Comparison of ENCODE assay signal across 8 cellular contexts in the genomic region with DNA sequence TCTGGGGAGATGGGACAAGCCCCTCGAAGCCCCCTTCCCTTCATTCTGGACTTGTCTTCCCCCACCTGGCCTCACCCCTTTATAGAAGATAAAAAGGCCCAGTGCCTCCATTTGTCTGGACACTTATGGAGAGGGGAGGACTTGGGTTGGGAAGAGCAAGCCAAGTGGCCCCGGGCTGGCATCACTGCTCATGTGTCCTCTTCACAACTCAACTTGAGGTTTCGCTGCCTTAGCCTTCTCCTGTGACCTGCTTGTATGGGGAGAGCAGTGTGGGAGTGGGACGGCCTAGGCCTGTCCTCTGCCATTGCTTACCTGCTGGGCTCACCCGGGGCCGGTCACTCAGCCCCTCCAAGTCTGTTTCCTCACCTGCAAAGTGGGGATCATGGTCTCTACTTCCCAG. TPM values are rescaled to one million over a fixed set of nuclear protein-coding genes. Genes with fewer than 3 reads are reported as not detected.
DNase-seq lines count a peak whose midpoint lies in the region; ATAC-seq and TF ChIP-seq lines count a peak whose summit lies in the region.

No MANE protein-coding gene starts in this region.

- intact Hi-C loops in esophagus muscularis mucosa (cut with DNase I), result no loop called here

- no peak for DNase-seq in T-helper 1 cell
- DNase-seq in RWPE2 (ENCODE audit: low spot score), result no peak
- DNase-seq in esophagus muscularis mucosa (ENCODE audit: extremely low spot score), result no peak
- no peak for DNase-seq in smooth muscle cell (lab: John Stamatoyannopoulos, UW; ENCODE audit: unreplicated experiment)
- no peak for DNase-seq in cerebellar nuclear complex (lab: John Stamatoyannopoulos, UW)
- DNase-seq in NCI-H748 (lab: John Stamatoyannopoulos, UW; ENCODE audit: unreplicated experiment), result no peak

- TF ChIP-seq POLR2A in esophagus muscularis mucosa (IDR thresholded peaks at IDR 0.05; ENCODE audit: low read depth), result no peak

- peak overlapping the region; percentile 67 for H3K4me3 Mint-ChIP-seq in T-helper 1 cell treated with Interleukin-12 subunit alpha and Interleukin-12 subunit beta and Interleukin-4 antibody, amounts not matched to agents 30 μg/mL and 1 μg/mL, for 36 hours

- no peak for TF ChIP-seq EP300 in esophagus muscularis mucosa (IDR thresholded peaks at IDR 0.05)

- peak overlapping the region; percentile 52 for H3K27ac Mint-ChIP-seq in T-helper 1 cell treated with Interleukin-12 subunit alpha and Interleukin-12 subunit beta and Interleukin-4 antibody, amounts not matched to agents 30 μg/mL and 1 μg/mL, for 36 hours

- H3K27me3 ChIP-seq in RWPE2 (ENCODE audit: insufficient read depth, poor library complexity, severe bottlenecking), result no peaks in the 10 kb centered on the region
- H3K27me3 ChIP-seq in esophagus muscularis mucosa, result peaks cover 10 to 47% (median 27%) of the 10 kb centered on the region in 4 donors
- peaks cover 24% of the 10 kb centered on the region for H3K27me3 ChIP-seq in smooth muscle cell (ENCODE audit: low read depth)

- H3K4me2 ChIP-seq in smooth muscle cell, result peak overlapping the region; percentile 98

- H3F3A ChIP-seq in smooth muscle cell (ENCODE audit: low read depth), result no peaks in the 10 kb centered on the region

- H3K9me3 ChIP-seq in RWPE2 (ENCODE audit: severe bottlenecking) (no peaks in the 10 kb centered on the region), esophagus muscularis mucosa (no peaks in the 10 kb centered on the region), smooth muscle cell (replicated peaks; ENCODE audit: low read depth) (no peaks in the 10 kb centered on the region)

- peaks cover 19% of the 10 kb centered on the region for H3K4me1 Mint-ChIP-seq in T-helper 1 cell treated with Interleukin-12 subunit alpha and Interleukin-12 subunit beta and Interleukin-4 antibody, amounts not matched to agents 30 μg/mL and 1 μg/mL, for 36 hours (ENCODE audit: low read depth)

- no peak for ATAC-seq in RWPE2 (ENCODE audit: low read depth)
- no peak for ATAC-seq in GM21737 (IDR thresholded peaks at IDR 0.05; ENCODE audit: unreplicated experiment)

- H3K27me3 Mint-ChIP-seq in T-helper 1 cell treated with Interleukin-12 subunit alpha and Interleukin-12 subunit beta and Interleukin-4 antibody, amounts not matched to agents 30 μg/mL and 1 μg/mL, for 36 hours (ENCODE audit: low read depth), result peaks cover 20% of the 10 kb centered on the region

- H3K4me1 ChIP-seq in RWPE2 (ENCODE audit: insufficient read depth, poor library complexity, severe bottlenecking) (no peaks in the 10 kb centered on the region), esophagus muscularis mucosa (peaks cover 29 to 48% (median 43%) of the 10 kb centered on the region in 4 donors), smooth muscle cell (ENCODE audit: low read depth) (no peaks in the 10 kb centered on the region)

- H2AFZ ChIP-seq in smooth muscle cell (ENCODE audit: low read depth), result no peak overlapping the region

- H3K27ac ChIP-seq in RWPE2 (ENCODE audit: poor library complexity, severe bottlenecking) (peak overlapping the region; percentile 78), esophagus muscularis mucosa (replicated peaks in 1 of 4) (peak overlapping the region in 1 of 4 donors; percentile 38), smooth muscle cell (ENCODE audit: low read depth) (no peak overlapping the region)

- H3K4me3 ChIP-seq in RWPE2 (ENCODE audit: severe bottlenecking), result peak overlapping the region; percentile 70
- peak overlapping the region; percentile 72 to 85 (median 78) for H3K4me3 ChIP-seq in esophagus muscularis mucosa
- peak overlapping the region; percentile 63 for H3K4me3 ChIP-seq in smooth muscle cell

- H4K20me1 ChIP-seq in smooth muscle cell (ENCODE audit: low read depth), result peaks cover 11% of the 10 kb centered on the region

- TF ChIP-seq CTCF in RWPE2 (IDR thresholded peaks at IDR 0.05; ENCODE audit: poor library complexity, severe bottlenecking) (no peak), esophagus muscularis mucosa (IDR thresholded peaks at IDR 0.05) (no peak), smooth muscle cell (IDR thresholded peaks at IDR 0.05; ENCODE audit: borderline replicate concordance, insufficient read depth, poor library complexity, severe bottlenecking) (no peak)

- no peak overlapping the region for H3K9ac ChIP-seq in smooth muscle cell (ENCODE audit: low read depth)

- peaks cover 4% of the 10 kb centered on the region for H3K36me3 Mint-ChIP-seq in T-helper 1 cell treated with Interleukin-12 subunit alpha and Interleukin-12 subunit beta and Interleukin-4 antibody, amounts not matched to agents 30 μg/mL and 1 μg/mL, for 36 hours (ENCODE audit: low read depth)

- H3K36me3 ChIP-seq in RWPE2 (ENCODE audit: low read depth) (peaks cover 40% of the 10 kb centered on the region), esophagus muscularis mucosa (no peaks in the 10 kb centered on the region), smooth muscle cell (ENCODE audit: low read depth) (no peaks in the 10 kb centered on the region)

- WGBS in esophagus muscularis mucosa, result 85% methylated on average over 3 of the region's 6 CpGs
- 88% methylated on average over 6 of the region's 6 CpGs for WGBS in smooth muscle cell (ENCODE audit: low lambda C conversion rate)

- no peaks in the 10 kb centered on the region for H3K79me2 ChIP-seq in smooth muscle cell (ENCODE audit: low read depth)

- H3K9me3 Mint-ChIP-seq in T-helper 1 cell treated with Interleukin-12 subunit alpha and Interleukin-12 subunit beta and Interleukin-4 antibody, amounts not matched to agents 30 μg/mL and 1 μg/mL, for 36 hours, result no peaks in the 10 kb centered on the region

RNA-seq across cellular contexts. Expression of a gene that starts 1.4 kb away (rescaled TPM):
- total RNA-seq in esophagus muscularis mucosa (1 to 10 TPM; 2.2 to 7.5 (median 4.7) TPM), smooth muscle cell (4.6 and 4.8 TPM in 2 replicates)
- polyA plus RNA-seq in smooth muscle cell, result 7.9 and 9.3 TPM in 2 replicates

RNA-seq across cellular contexts. Expression of a gene that starts 6.5 kb away (rescaled TPM):
- total RNA-seq in esophagus muscularis mucosa (under 1 TPM in 1 of 4 donors, not detected in 3; 0.13 TPM), smooth muscle cell (0.27 and 1.3 TPM in 2 replicates)
- 2.0 TPM in 2 replicates for polyA plus RNA-seq in smooth muscle cell

RNA-seq across cellular contexts. Expression of a gene that starts 9.7 kb away (rescaled TPM):
- 1 to 10 TPM in 1 of 4 donors, under 1 TPM in 1, not detected in 2; 0.57 to 2.5 TPM for total RNA-seq in esophagus muscularis mucosa
- 10.4 and 13.8 TPM in 2 replicates for total RNA-seq in smooth muscle cell
- 28.9 and 32.6 TPM in 2 replicates for polyA plus RNA-seq in smooth muscle cell

RNA-seq across cellular contexts. Expression of a gene that starts 42.2 kb away (rescaled TPM):
- total RNA-seq in esophagus muscularis mucosa, result under 1 TPM in 3 of 4 donors, not detected in 1; 0.17 to 0.42 (median 0.32) TPM
- 1.3 and 1.8 TPM in 2 replicates for total RNA-seq in smooth muscle cell
- 0.81 and 4.5 TPM in 2 replicates for polyA plus RNA-seq in smooth muscle cell

RNA-seq across cellular contexts. Expression of a gene that starts 47.4 kb away (rescaled TPM):
- total RNA-seq in esophagus muscularis mucosa (not detected), smooth muscle cell (97.0 and 113 TPM in 2 replicates)
- polyA plus RNA-seq in smooth muscle cell, result 55.4 and 365 TPM in 2 replicates
